ENCODE assay signal across 7 cellular contexts in genomic region chr12:54404061-54405004, GRCh38. TPM values are rescaled to one million over a fixed set of nuclear protein-coding genes. Genes with fewer than 3 reads are reported as not detected.
DNase-seq lines count a peak whose midpoint lies in the region; ATAC-seq and TF ChIP-seq lines count a peak whose summit lies in the region.

No MANE protein-coding gene starts in this region.

- no peaks in the 10 kb centered on the region for H3K9me3 ChIP-seq in colonic mucosa
- H3K9me3 ChIP-seq in mucosa of descending colon = no peaks in the 10 kb centered on the region
- no peaks in the 10 kb centered on the region for H3K9me3 ChIP-seq in thoracic aorta

- intact Hi-C loops in colonic mucosa (cut with DNase I) (no loop called here), mucosa of descending colon (cut with DNase I, micrococcal nuclease) (loop anchor here in 1 of 2 donors (5.0 kb wide), 1 partner anchor 33 kb away; no protein-coding TSS in a partner anchor)

- TF ChIP-seq CTCF in VCaP (conservative IDR thresholded peaks at IDR 0.05) = peak; percentile 88
- peak; percentile 90 for TF ChIP-seq CTCF in colonic mucosa (IDR thresholded peaks at IDR 0.05)
- peak; percentile 89 for TF ChIP-seq CTCF in mucosa of descending colon (IDR thresholded peaks at IDR 0.05)
- peak; percentile 93 for TF ChIP-seq CTCF in thoracic aorta (IDR thresholded peaks at IDR 0.05)

- ATAC-seq in mucosa of descending colon (peak; percentile 58), thoracic aorta (ENCODE audit: insufficient number of reproducible peaks, low FRiP score, low read depth) (no peak)

- H3K27me3 ChIP-seq in colonic mucosa = no peaks in the 10 kb centered on the region
- no peaks in the 10 kb centered on the region for H3K27me3 ChIP-seq in thoracic aorta (replicated peaks; ENCODE audit: insufficient read depth)

- H3K27ac ChIP-seq in VCaP = no peak overlapping the region
- no peak overlapping the region for H3K27ac ChIP-seq in colonic mucosa
- peak overlapping the region in 1 of 2 donors; percentile 24 for H3K27ac ChIP-seq in thoracic aorta

- no peak overlapping the region for H3K9ac ChIP-seq in colonic mucosa (ENCODE audit: low read depth in 2 of 2, low read length in 2 of 2)

- DNase-seq in GM03348 (ENCODE audit: low spot score) (peak; percentile 64), M059J (ENCODE audit: low read depth) (peak; percentile 47), colonic mucosa (no peak), mucosa of descending colon (peak in 1 of 3 donors; percentile 78), thoracic aorta (ENCODE audit: low spot score) (no peak), mesenteric fat pad (ENCODE audit: low spot score) (no peak)

- H3K4me1 ChIP-seq in colonic mucosa (no peaks in the 10 kb centered on the region), mucosa of descending colon (ENCODE audit: low read depth) (no peaks in the 10 kb centered on the region), thoracic aorta (ENCODE audit: control insufficient read depth in 1 of 2, low read depth in 2 of 2) (no peaks in the 10 kb centered on the region)

- no peak overlapping the region for H3K4me3 ChIP-seq in colonic mucosa
- H3K4me3 ChIP-seq in mucosa of descending colon = no peak overlapping the region
- H3K4me3 ChIP-seq in thoracic aorta = no peak overlapping the region

- no peaks in the 10 kb centered on the region for H3K36me3 ChIP-seq in colonic mucosa
- no peaks in the 10 kb centered on the region for H3K36me3 ChIP-seq in mucosa of descending colon (ENCODE audit: low read depth)
- H3K36me3 ChIP-seq in thoracic aorta = peaks cover 100% of the 10 kb centered on the region

RNA-seq across cellular contexts. Expression of gene ITGA5, which starts 14.7 kb away (rescaled TPM):
- 419 and 625 TPM in 2 replicates for total RNA-seq in M059J (2014; rRNA removed; shearing (Covaris generic))
- total RNA-seq in colonic mucosa (100 to 1,000 TPM in 1 of 2 donors, 1 to 10 TPM in 1; 7.8 to 120 TPM), mucosa of descending colon (100 to 1,000 TPM in 1 of 3 donors, 10 to 100 TPM in 1, 1 to 10 TPM in 1; 8.0 to 201 (median 61.8) TPM), thoracic aorta (100 to 1,000 TPM; 752 to 847 TPM), mesenteric fat pad (125 TPM)

RNA-seq across cellular contexts. Expression of gene ZNF385A, which starts 19.8 kb away (rescaled TPM):
- total RNA-seq in M059J (2014; rRNA removed; shearing (Covaris generic)) = 0.71 and 4.6 TPM in 2 replicates
- total RNA-seq in colonic mucosa = 1 to 10 TPM; 3.8 to 7.3 TPM
- 10 to 100 TPM in 2 of 3 donors, 1 to 10 TPM in 1; 3.5 to 15.0 (median 10.4) TPM for total RNA-seq in mucosa of descending colon
- total RNA-seq in thoracic aorta = 10 to 100 TPM in 1 of 2 donors, 1 to 10 TPM in 1; 7.4 to 19.0 TPM
- total RNA-seq in mesenteric fat pad = 31.9 TPM

RNA-seq across cellular contexts. Expression of gene GPR84, which starts 40.0 kb away (rescaled TPM):
- total RNA-seq in M059J (2014; rRNA removed; shearing (Covaris generic)) = not detected in 2 replicates
- under 1 TPM in 1 of 2 donors, not detected in 1; 0.21 TPM for total RNA-seq in colonic mucosa
- 1 to 10 TPM in 1 of 3 donors, under 1 TPM in 1, not detected in 1; 0.60 to 1.7 TPM for total RNA-seq in mucosa of descending colon
- total RNA-seq in thoracic aorta = 1 to 10 TPM in 1 of 2 donors, under 1 TPM in 1; 0.95 to 2.3 TPM
- total RNA-seq in mesenteric fat pad = 2.3 TPM

Comparison
In these comparisons a context has a peak if more than half of its experiments do, and no peak if none do; other contexts are left out.
1. DNase-seq: peak in GM03348 (single experiment) and M059J (single experiment); none in colonic mucosa (single experiment), thoracic aorta (single experiment) and mesenteric fat pad (single experiment).
2. Peak in every context shown above with its lines, with median percentiles within 50 percentile points of each other: CTCF ChIP-seq.